ENCODE assay signal across 1 cellular context in the genomic region with DNA sequence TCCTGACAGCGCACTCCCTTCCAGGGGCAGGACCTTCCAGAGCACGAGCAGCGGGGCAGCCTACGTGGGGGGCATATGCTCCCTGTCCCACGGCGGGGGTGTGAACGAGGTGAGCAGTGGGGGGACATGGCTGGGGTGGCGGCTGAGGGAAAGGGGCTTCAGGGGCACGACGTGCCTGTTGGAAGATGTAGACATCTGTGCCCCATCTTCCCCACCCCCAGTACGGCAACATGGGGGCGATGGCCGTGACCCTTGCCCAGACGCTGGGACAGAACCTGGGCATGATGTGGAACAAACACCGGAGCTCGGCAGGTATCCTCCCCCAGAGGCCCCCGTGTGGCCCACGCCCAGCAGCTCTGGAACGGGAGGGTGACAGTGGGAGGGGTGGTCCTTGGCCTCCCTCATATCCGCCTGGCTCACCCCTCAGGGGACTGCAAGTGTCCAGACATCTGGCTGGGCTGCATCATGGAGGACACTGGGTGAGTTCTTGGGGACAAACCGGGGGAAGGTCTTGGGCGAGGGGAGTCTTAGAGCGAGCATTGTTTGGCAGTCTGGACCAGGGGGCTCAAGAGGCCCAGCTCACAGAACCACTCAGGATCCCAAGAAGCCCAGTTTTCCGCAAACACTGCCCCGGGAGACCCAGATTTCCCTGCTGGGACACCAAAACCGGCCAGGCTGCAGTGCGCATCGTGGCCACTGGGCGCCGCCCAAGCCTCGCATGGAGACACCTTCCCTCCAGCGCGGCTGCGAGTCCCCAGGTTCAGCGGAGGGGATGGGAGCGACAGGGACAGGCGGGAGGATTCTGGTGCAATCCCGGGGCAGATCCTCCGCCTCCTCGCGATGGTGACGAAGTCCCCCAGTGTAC.
TF ChIP-seq lines count a peak whose summit lies in the region.

No MANE protein-coding gene starts in this region.

TF ChIP-seq in HepG2, 621 proteins besides CTCF, POLR2A, EP300 and RAD21 (continued from another document and continues in another):
- TF ChIP-seq THAP8 (CRISPR knock-in tag; IDR thresholded peaks at IDR 0.05; ENCODE audit: borderline replicate concordance) (no peak; the same call in 1 of the 2 replicates), HOXA3 (CRISPR knock-in tag; IDR thresholded peaks at IDR 0.05) (no peak; the same call in none of the 2 replicates), ZNF660 (CRISPR knock-in tag; IDR thresholded peaks at IDR 0.05; ENCODE audit: borderline replicate concordance, low read depth) (no peak), NPAS2 (CRISPR knock-in tag; IDR thresholded peaks at IDR 0.05; ENCODE audit: borderline replicate concordance) (no peak), MTA3 (CRISPR knock-in tag; IDR thresholded peaks at IDR 0.05) (no peak), ZNF574 (CRISPR knock-in tag; IDR thresholded peaks at IDR 0.05) (no peak; the same call in 1 of the 2 replicates), NFAT5 (CRISPR knock-in tag; IDR thresholded peaks at IDR 0.05) (no peak), ZNF776 (CRISPR knock-in tag; IDR thresholded peaks at IDR 0.05) (no peak; the same call in 1 of the 2 replicates), RBAK (CRISPR knock-in tag; IDR thresholded peaks at IDR 0.05) (peak; percentile 67; the same call in 1 of the 2 replicates), PAF1 (CRISPR knock-in tag; IDR thresholded peaks at IDR 0.05) (no peak), ZNF850 (CRISPR knock-in tag; conservative IDR thresholded peaks at IDR 0.05) (no peak), ZNF264 (CRISPR knock-in tag; IDR thresholded peaks at IDR 0.05) (no peak), POLR2G (IDR thresholded peaks at IDR 0.05; ENCODE audit: low read depth, low read length) (no peak), ZC3H4 (CRISPR knock-in tag; IDR thresholded peaks at IDR 0.05; ENCODE audit: borderline replicate concordance) (no peak), NBN (conservative IDR thresholded peaks at IDR 0.05) (no peak), PREB (CRISPR knock-in tag; IDR thresholded peaks at IDR 0.05) (no peak), SCMH1 (CRISPR knock-in tag; IDR thresholded peaks at IDR 0.05; ENCODE audit: borderline replicate concordance) (no peak), GTF2F1 (IDR thresholded peaks at IDR 0.05; ENCODE audit: low read length) (no peak), SKI (IDR thresholded peaks at IDR 0.05; ENCODE audit: partially characterized antibody) (no peak), KLF15 (CRISPR knock-in tag; IDR thresholded peaks at IDR 0.05; ENCODE audit: borderline replicate concordance) (no peak), ZNF235 (CRISPR knock-in tag; IDR thresholded peaks at IDR 0.05; ENCODE audit: borderline replicate concordance) (no peak), KLF6 (CRISPR knock-in tag; IDR thresholded peaks at IDR 0.05) (no peak), MEF2D (CRISPR knock-in tag; IDR thresholded peaks at IDR 0.05) (no peak), SUZ12 (IDR thresholded peaks at IDR 0.05; ENCODE audit: low read depth, low read length) (no peak), ZNF142 (CRISPR knock-in tag; IDR thresholded peaks at IDR 0.05) (no peak), ZNF256 (CRISPR knock-in tag; conservative IDR thresholded peaks at IDR 0.05) (no peak)
- TF ChIP-seq, protein P1, sequence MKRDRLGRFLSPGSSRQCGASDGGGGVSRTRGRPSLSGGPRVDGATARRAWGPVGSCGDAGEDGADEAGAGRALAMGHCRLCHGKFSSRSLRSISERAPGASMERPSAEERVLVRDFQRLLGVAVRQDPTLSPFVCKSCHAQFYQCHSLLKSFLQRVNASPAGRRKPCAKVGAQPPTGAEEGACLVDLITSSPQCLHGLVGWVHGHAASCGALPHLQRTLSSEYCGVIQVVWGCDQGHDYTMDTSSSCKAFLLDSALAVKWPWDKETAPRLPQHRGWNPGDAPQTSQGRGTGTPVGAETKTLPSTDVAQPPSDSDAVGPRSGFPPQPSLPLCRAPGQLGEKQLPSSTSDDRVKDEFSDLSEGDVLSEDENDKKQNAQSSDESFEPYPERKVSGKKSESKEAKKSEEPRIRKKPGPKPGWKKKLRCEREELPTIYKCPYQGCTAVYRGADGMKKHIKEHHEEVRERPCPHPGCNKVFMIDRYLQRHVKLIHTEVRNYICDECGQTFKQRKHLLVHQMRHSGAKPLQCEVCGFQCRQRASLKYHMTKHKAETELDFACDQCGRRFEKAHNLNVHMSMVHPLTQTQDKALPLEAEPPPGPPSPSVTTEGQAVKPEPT (CRISPR knock-in tag; IDR thresholded peaks at IDR 0.05; ENCODE audit: low read depth): no peak
- TF ChIP-seq, protein P2, sequence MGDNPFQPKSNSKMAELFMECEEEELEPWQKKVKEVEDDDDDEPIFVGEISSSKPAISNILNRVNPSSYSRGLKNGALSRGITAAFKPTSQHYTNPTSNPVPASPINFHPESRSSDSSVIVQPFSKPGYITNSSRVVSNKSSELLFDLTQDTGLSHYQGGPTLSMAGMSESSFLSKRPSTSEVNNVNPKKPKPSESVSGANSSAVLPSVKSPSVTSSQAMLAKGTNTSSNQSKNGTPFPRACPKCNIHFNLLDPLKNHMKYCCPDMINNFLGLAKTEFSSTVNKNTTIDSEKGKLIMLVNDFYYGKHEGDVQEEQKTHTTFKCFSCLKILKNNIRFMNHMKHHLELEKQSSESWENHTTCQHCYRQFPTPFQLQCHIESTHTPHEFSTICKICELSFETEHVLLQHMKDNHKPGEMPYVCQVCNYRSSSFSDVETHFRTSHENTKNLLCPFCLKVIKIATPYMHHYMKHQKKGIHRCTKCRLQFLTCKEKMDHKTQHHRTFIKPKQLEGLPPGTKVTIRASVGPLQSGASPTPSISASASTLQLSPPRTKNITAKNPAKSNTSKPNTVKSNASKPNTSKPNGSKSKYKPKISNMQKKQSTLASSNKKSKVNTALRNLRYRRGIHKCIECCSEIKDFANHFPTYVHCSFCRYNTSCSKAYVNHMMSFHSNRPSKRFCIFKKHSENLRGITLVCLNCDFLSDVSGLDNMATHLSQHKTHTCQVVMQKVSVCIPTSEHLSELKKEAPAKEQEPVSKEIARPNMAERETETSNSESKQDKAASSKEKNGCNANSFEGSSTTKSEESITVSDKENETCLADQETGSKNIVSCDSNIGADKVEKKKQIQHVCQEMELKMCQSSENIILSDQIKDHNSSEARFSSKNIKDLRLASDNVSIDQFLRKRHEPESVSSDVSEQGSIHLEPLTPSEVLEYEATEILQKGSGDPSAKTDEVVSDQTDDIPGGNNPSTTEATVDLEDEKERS (CRISPR knock-in tag; IDR thresholded peaks at IDR 0.05): 0 out of 2 replicates have a peak, but pooled peaks have one; percentile 13
- TF ChIP-seq, protein P3, sequence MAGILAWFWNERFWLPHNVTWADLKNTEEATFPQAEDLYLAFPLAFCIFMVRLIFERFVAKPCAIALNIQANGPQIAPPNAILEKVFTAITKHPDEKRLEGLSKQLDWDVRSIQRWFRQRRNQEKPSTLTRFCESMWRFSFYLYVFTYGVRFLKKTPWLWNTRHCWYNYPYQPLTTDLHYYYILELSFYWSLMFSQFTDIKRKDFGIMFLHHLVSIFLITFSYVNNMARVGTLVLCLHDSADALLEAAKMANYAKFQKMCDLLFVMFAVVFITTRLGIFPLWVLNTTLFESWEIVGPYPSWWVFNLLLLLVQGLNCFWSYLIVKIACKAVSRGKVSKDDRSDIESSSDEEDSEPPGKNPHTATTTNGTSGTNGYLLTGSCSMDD (CRISPR knock-in tag; IDR thresholded peaks at IDR 0.05): no peak
